Comparison of ENCODE assay signal across 8 cellular contexts in the genomic region with DNA sequence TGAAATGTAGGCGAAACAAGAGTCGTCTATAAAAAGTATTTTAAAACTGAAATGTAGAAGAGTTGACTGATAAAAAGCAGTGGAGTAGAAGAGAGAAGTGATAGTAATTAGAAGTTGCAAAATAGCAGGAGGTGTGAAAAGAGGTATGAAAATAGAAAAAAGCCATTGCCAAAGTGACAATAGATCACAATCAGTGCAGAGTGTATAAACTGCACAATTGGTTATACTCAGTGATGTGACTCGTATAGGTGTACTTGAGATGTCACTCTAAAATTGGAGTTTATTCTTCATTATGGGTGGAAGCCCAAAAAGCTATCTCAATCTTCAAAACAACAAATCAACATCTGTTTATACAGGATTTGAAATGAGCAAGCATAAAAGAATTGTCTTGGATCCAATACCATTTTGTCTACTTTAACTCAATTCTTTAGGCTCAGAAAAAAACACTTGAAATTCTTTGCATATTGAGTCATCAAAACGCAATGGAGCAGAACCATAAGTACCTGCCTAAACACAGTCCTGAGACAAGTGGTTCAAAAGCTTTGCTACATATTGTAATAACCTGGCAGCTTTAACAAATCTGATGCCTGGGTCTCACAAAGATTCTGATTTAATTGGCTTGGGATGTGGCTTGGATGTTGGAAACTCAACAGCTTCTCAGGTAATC. TPM values are rescaled to one million over a fixed set of nuclear protein-coding genes. Genes with fewer than 3 reads are reported as not detected.
DNase-seq lines count a peak whose midpoint lies in the region; ATAC-seq and TF ChIP-seq lines count a peak whose summit lies in the region.

No MANE protein-coding gene starts in this region.

- DNase-seq in NCI-H2029 treated with DMSO at 0.1 percent for 48 hours (lab: John Stamatoyannopoulos, UW) (peak; percentile 75), fibroblast of peridontal ligament (ENCODE audit: extremely low read depth) (peak; percentile 52), COLO829 (ENCODE audit: low spot score) (no peak), left cardiac atrium (no peak), superior temporal gyrus (ENCODE audit: extremely low spot score) (no peak), amygdala (lab: John Stamatoyannopoulos, UW) (no peak)

- peaks cover 7% of the 10 kb centered on the region; the same call in 1 of the 2 replicates for H3K4me1 ChIP-seq in HEK293 (ENCODE audit: control insufficient read depth, insufficient read depth, low read length)

- ATAC-seq in GM18499 (IDR thresholded peaks at IDR 0.05; ENCODE audit: insufficient read depth, unreplicated experiment) (peak; percentile 89), left cardiac atrium (no peak)

- H3K9me3 ChIP-seq in HEK293 (ENCODE audit: control insufficient read depth, insufficient read depth, low read depth, low read length): no peaks in the 10 kb centered on the region

- CTCF ChIA-PET in HEK293 (lab: Yijun Ruan, JAX): interaction anchor here (1.5 kb wide), 1 partner anchor 363 kb away, joined by 9 read pairs; no protein-coding TSS in a partner anchor

- POLR2A ChIA-PET in HEK293 (lab: Yijun Ruan, JAX): interaction anchor here (0.6 to 3.2 kb wide), 4 partner anchors 9 to 281 kb away, joined by 3 to 10 read pairs (median 6); a partner anchor contains a TSS

- H3K4me3 ChIP-seq in HEK293 (ENCODE audit: low read depth, low read length): no peak overlapping the region

- peaks cover 20 to 30% of the 10 kb centered on the region in 2 experiments for H3K36me3 ChIP-seq in HEK293 (ENCODE audit: control insufficient read depth in 2 of 2, insufficient read depth in 1 of 2, low read length in 2 of 2)

- no peak for TF ChIP-seq CTCF in HEK293 (tag by site-specific recombination; IDR thresholded peaks at IDR 0.05)

- intact Hi-C loops in left cardiac atrium (cut with DNase I): no loop called here

- no peak overlapping the region for H3K27ac ChIP-seq in HEK293 (ENCODE audit: extremely low read depth, low read depth, low read length)

TF ChIP-seq in HEK293, 187 proteins besides CTCF, POLR2A, EP300 and RAD21 (continues in another document):
- TF ChIP-seq IKZF3 (tag by site-specific recombination; IDR thresholded peaks at IDR 0.05): 0 out of 2 replicates have a peak, but pooled peaks have one; percentile 31
- TF ChIP-seq, protein P1, sequence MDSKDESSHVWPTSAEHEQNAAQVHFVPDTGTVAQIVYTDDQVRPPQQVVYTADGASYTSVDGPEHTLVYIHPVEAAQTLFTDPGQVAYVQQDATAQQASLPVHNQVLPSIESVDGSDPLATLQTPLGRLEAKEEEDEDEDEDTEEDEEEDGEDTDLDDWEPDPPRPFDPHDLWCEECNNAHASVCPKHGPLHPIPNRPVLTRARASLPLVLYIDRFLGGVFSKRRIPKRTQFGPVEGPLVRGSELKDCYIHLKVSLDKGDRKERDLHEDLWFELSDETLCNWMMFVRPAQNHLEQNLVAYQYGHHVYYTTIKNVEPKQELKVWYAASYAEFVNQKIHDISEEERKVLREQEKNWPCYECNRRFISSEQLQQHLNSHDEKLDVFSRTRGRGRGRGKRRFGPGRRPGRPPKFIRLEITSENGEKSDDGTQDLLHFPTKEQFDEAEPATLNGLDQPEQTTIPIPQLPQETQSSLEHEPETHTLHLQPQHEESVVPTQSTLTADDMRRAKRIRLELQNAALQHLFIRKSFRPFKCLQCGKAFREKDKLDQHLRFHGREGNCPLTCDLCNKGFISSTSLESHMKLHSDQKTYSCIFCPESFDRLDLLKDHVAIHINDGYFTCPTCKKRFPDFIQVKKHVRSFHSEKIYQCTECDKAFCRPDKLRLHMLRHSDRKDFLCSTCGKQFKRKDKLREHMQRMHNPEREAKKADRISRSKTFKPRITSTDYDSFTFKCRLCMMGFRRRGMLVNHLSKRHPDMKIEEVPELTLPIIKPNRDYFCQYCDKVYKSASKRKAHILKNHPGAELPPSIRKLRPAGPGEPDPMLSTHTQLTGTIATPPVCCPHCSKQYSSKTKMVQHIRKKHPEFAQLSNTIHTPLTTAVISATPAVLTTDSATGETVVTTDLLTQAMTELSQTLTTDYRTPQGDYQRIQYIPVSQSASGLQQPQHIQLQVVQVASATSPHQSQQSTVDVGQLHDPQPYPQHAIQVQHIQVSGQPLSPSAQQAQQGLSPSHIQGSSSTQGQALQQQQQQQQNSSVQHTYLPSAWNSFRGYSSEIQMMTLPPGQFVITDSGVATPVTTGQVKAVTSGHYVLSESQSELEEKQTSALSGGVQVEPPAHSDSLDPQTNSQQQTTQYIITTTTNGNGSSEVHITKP (tag by site-specific recombination; IDR thresholded peaks at IDR 0.05): 0 out of 2 replicates have a peak, but pooled peaks have one; percentile 24
- TF ChIP-seq ZXDB (tag by site-specific recombination; IDR thresholded peaks at IDR 0.05): 0 out of 2 replicates have a peak, but pooled peaks have one; percentile 43
- TF ChIP-seq, protein P2, sequence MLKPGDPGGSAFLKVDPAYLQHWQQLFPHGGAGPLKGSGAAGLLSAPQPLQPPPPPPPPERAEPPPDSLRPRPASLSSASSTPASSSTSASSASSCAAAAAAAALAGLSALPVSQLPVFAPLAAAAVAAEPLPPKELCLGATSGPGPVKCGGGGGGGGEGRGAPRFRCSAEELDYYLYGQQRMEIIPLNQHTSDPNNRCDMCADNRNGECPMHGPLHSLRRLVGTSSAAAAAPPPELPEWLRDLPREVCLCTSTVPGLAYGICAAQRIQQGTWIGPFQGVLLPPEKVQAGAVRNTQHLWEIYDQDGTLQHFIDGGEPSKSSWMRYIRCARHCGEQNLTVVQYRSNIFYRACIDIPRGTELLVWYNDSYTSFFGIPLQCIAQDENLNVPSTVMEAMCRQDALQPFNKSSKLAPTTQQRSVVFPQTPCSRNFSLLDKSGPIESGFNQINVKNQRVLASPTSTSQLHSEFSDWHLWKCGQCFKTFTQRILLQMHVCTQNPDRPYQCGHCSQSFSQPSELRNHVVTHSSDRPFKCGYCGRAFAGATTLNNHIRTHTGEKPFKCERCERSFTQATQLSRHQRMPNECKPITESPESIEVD (tag by site-specific recombination; IDR thresholded peaks at IDR 0.05): peak; percentile 89
- peak; percentile 78 for TF ChIP-seq ZNF600 (tag by site-specific recombination; IDR thresholded peaks at IDR 0.05)
- TF ChIP-seq, protein P3, sequence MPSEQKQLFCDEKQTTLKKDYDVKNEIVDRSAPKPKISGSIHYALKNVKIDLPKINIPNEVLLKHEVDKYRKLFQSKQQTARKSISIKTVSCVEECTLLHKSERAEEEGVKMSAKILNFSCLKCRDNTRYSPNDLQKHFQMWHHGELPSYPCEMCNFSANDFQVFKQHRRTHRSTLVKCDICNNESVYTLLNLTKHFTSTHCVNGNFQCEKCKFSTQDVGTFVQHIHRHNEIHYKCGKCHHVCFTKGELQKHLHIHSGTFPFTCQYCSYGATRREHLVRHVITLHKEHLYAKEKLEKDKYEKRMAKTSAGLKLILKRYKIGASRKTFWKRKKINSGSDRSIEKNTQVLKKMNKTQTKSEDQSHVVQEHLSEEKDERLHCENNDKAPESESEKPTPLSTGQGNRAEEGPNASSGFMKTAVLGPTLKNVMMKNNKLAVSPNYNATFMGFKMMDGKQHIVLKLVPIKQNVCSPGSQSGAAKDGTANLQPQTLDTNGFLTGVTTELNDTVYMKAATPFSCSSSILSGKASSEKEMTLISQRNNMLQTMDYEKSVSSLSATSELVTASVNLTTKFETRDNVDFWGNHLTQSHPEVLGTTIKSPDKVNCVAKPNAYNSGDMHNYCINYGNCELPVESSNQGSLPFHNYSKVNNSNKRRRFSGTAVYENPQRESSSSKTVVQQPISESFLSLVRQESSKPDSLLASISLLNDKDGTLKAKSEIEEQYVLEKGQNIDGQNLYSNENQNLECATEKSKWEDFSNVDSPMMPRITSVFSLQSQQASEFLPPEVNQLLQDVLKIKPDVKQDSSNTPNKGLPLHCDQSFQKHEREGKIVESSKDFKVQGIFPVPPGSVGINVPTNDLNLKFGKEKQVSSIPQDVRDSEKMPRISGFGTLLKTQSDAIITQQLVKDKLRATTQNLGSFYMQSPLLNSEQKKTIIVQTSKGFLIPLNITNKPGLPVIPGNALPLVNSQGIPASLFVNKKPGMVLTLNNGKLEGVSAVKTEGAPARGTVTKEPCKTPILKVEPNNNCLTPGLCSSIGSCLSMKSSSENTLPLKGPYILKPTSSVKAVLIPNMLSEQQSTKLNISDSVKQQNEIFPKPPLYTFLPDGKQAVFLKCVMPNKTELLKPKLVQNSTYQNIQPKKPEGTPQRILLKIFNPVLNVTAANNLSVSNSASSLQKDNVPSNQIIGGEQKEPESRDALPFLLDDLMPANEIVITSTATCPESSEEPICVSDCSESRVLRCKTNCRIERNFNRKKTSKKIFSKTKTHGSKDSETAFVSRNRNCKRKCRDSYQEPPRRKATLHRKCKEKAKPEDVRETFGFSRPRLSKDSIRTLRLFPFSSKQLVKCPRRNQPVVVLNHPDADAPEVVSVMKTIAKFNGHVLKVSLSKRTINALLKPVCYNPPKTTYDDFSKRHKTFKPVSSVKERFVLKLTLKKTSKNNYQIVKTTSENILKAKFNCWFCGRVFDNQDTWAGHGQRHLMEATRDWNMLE (tag by site-specific recombination; conservative IDR thresholded peaks at IDR 0.05; ENCODE audit: low read depth): 0 out of 2 replicates have a peak, but pooled peaks have one; percentile 20
- TF ChIP-seq, protein P4, sequence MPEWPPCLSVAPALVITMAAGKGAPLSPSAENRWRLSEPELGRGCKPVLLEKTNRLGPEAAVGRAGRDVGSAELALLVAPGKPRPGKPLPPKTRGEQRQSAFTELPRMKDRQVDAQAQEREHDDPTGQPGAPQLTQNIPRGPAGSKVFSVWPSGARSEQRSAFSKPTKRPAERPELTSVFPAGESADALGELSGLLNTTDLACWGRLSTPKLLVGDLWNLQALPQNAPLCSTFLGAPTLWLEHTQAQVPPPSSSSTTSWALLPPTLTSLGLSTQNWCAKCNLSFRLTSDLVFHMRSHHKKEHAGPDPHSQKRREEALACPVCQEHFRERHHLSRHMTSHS (tag by site-specific recombination; IDR thresholded peaks at IDR 0.05): no peak
- TF ChIP-seq, protein P5, sequence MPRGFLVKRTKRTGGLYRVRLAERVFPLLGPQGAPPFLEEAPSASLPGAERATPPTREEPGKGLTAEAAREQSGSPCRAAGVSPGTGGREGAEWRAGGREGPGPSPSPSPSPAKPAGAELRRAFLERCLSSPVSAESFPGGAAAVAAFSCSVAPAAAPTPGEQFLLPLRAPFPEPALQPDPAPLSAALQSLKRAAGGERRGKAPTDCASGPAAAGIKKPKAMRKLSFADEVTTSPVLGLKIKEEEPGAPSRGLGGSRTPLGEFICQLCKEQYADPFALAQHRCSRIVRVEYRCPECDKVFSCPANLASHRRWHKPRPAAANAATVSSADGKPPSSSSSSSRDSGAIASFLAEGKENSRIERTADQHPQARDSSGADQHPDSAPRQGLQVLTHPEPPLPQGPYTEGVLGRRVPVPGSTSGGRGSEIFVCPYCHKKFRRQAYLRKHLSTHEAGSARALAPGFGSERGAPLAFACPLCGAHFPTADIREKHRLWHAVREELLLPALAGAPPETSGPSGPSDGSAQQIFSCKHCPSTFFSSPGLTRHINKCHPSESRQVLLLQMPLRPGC (tag by site-specific recombination; IDR thresholded peaks at IDR 0.05): peak; percentile 49; the same call in 1 of the 2 replicates

RNA-seq across cellular contexts. Expression of a gene that starts 8.8 kb away (rescaled TPM):
- total RNA-seq in left cardiac atrium: 10 to 100 TPM in 1 of 2 donors, 1 to 10 TPM in 1; 9.2 to 12.1 TPM

RNA-seq across cellular contexts. Expression of a gene that starts 9.3 kb away (rescaled TPM):
- total RNA-seq in left cardiac atrium: 1 to 10 TPM; 6.2 to 7.8 TPM

RNA-seq across cellular contexts. Expression of a gene that starts 42.3 kb away (rescaled TPM):
- total RNA-seq in left cardiac atrium: 1,000 to 10,000 TPM in 1 of 2 donors, 100 to 1,000 TPM in 1; 988 to 1,201 TPM

Comparison
In these comparisons a context has a peak if more than half of its experiments do, and no peak if none do; other contexts are left out.
1. DNase-seq: peak in NCI-H2029 treated with DMSO at 0.1 percent for 48 hours (single experiment) and fibroblast of peridontal ligament (single experiment); none in COLO829 (single experiment), left cardiac atrium (single experiment), superior temporal gyrus (single experiment) and amygdala (0 of 56).